In genomic region chr11:126733685-126734084, GRCh38 we compare ENCODE assay signal across 17 cellular contexts.
"Had no signal": no experiment of that assay in that cellular context is flagged by ENCODE, and none has a peak within 500 bp of the region (broad histone marks: within the 10 kb centered on the region; RNA-seq: fewer than 3 reads in every experiment).

No MANE protein-coding gene starts in this region.

- ATAC-seq: activated CD8-positive, alpha-beta T cell treated with anti-CD3 and anti-CD28 coated beads, Interleukin-2, amount 10 ng/mL, durations not matched to agents 7 days and 5 days; activated naive CD8-positive, alpha-beta T cell treated with anti-CD3 and anti-CD28 coated beads, Interleukin-2, amount 50 U/mL, for 24 hours; foreskin keratinocyte; left lobe of liver; lower lobe of right lung; naive thymus-derived CD4-positive, alpha-beta T cell; stimulated activated naive CD8-positive, alpha-beta T cell treated with anti-CD3 and anti-CD28 coated beads, Interleukin-15, Interleukin-2, amounts not matched to agents 100 U/mL and 50 U/mL, for 24 hours had no signal

- DNase-seq: activated CD4-positive, alpha-beta T cell treated with anti-CD3 and anti-CD28 coated beads for 1 hour; activated CD4-positive, alpha-beta T cell treated with anti-CD3 and anti-CD28 coated beads, Interleukin-2, amount 50 U/mL, for 1 hour; activated CD8-positive, alpha-beta T cell treated with anti-CD3 and anti-CD28 coated beads, Interleukin-2, amount 10 ng/mL, durations not matched to agents 7 days and 5 days; activated gamma-delta T cell; activated naive CD4-positive, alpha-beta T cell treated with anti-CD3 and anti-CD28 coated beads, Interleukin-2, amount 50 U/mL, for 16 hours; activated naive CD8-positive, alpha-beta T cell treated with anti-CD3 and anti-CD28 coated beads, Interleukin-2, amount 50 U/mL, for 24 hours; anterior cingulate cortex; effector CD4-positive, alpha-beta T cell; foreskin keratinocyte; immature natural killer cell; lower lobe of right lung; naive thymus-derived CD4-positive, alpha-beta T cell; stimulated activated CD4-positive, alpha-beta T cell treated with anti-CD3 and anti-CD28 coated beads, Interleukin-12 subunit alpha, Interleukin-12 subunit beta, amount 100 ng/mL, for 4 hours; stimulated activated CD4-positive, alpha-beta T cell treated with anti-CD3 and anti-CD28 coated beads, Interleukin-4, amount 100 ng/mL, for 4 hours; stimulated activated naive CD8-positive, alpha-beta T cell treated with anti-CD3 and anti-CD28 coated beads, Interleukin-15, Interleukin-2, amounts not matched to agents 100 U/mL and 50 U/mL, for 24 hours; upper lobe of left lung had no signal

- H3K4me3 ChIP-seq: lower lobe of right lung, upper lobe of left lung had no signal
